ENCODE assay signal across 24 cellular contexts in genomic region chr2:1722692-1723091, GRCh38. TPM values are rescaled to one million over a fixed set of nuclear protein-coding genes. Genes with fewer than 3 reads are reported as not detected.
DNase-seq lines count a peak whose midpoint lies in the region; ATAC-seq, FAIRE-seq and TF ChIP-seq lines count a peak whose summit lies in the region.
"Had no signal": no experiment of that assay in that cellular context is flagged by ENCODE, and none has a peak within 500 bp of the region (broad histone marks: within the 10 kb centered on the region; RNA-seq: fewer than 3 reads in every experiment).

No MANE protein-coding gene starts in this region.

- CTCF ChIA-PET in A673 (lab: Charles Lee): no interaction called here
- CTCF ChIA-PET in endothelial cell of umbilical vein (lab: Charles Lee): interaction anchor here (0.8 to 2.8 kb wide), 7 partner anchors 8 to 171 kb away, joined by 3 to 13 read pairs (median 5); no protein-coding TSS in a partner anchor

- intact Hi-C loops in A673 (cut with micrococcal nuclease; ENCODE audit: unreplicated experiment) (no loop called here), endothelial cell of umbilical vein (cut with micrococcal nuclease) (loop anchor here (10.0 kb wide), 1 partner anchor 1672 kb away; no protein-coding TSS in a partner anchor), lower lobe of right lung (cut with DNase I) (no loop called here)

- no peak for FAIRE-seq in endothelial cell of umbilical vein (lab: Jason Lieb, UNC)

- H3K27ac ChIP-seq in A673 (ENCODE audit: low read depth, low read length, poor library complexity, severe bottlenecking) (peak overlapping the region; percentile 70), endothelial cell of umbilical vein (ENCODE audit: insufficient read depth, low read depth, low read length) (peak overlapping the region; percentile 98), lower lobe of right lung (no peak overlapping the region)
- no peak overlapping the region for H3K27ac ChIP-seq in effector memory CD4-positive, alpha-beta T cell (ENCODE audit: insufficient read depth, low read length, poor library complexity, severe bottlenecking)
- H3K27ac ChIP-seq: neutrophil had no signal

- no peaks in the 10 kb centered on the region for H3K36me3 ChIP-seq in A673 (ENCODE audit: insufficient read depth, low read length, poor library complexity, severe bottlenecking)
- H3K36me3 ChIP-seq in endothelial cell of umbilical vein (ENCODE audit: control insufficient read depth in 2 of 2, extremely low read depth in 1 of 2, insufficient read depth in 2 of 2, low read length in 2 of 2): no peaks in the 10 kb centered on the region
- no peaks in the 10 kb centered on the region for H3K36me3 ChIP-seq in effector memory CD4-positive, alpha-beta T cell (ENCODE audit: control insufficient read depth, insufficient read depth, low read length)
- H3K36me3 ChIP-seq in lower lobe of right lung: no peaks in the 10 kb centered on the region
- H3K36me3 ChIP-seq: neutrophil had no signal

- H3K79me2 ChIP-seq in endothelial cell of umbilical vein (ENCODE audit: control insufficient read depth, insufficient read depth, low read length): peaks cover 45% of the 10 kb centered on the region

- TF ChIP-seq POLR2A in endothelial cell of umbilical vein (IDR thresholded peaks at IDR 0.05; ENCODE audit: low read depth, low read length): no peak

- no peaks in the 10 kb centered on the region for H3K27me3 Mint-ChIP-seq in osteocyte (ENCODE audit: unreplicated experiment)
- H3K27me3 Mint-ChIP-seq: activated T-cell treated with anti-CD3 and anti-CD28 coated beads, Interleukin-2, amount 50 U/mL, for 24 hours; CD4-positive, alpha-beta T cell had no signal

- peaks cover 4% of the 10 kb centered on the region for H3K9me3 Mint-ChIP-seq in osteocyte (ENCODE audit: unreplicated experiment)
- H3K9me3 Mint-ChIP-seq: activated T-cell treated with anti-CD3 and anti-CD28 coated beads, Interleukin-2, amount 50 U/mL, for 24 hours; IgD-negative memory B cell; T-helper 2 cell treated with Interferon-gamma antibody and Interleukin-4, amounts not matched to agents 5 μg/mL and 100 μg/mL, for 36 hours; WTC11 had no signal

- no peak for DNase-seq in A673 (ENCODE audit: low spot score)
- DNase-seq in NCI-H446 treated with DMSO at 0.1 percent for 48 hours (lab: John Stamatoyannopoulos, UW): peak; percentile 65
- DNase-seq in endothelial cell of umbilical vein (ENCODE audit: low read depth, low spot score): no peak
- peak; percentile 19 for DNase-seq in osteocyte (ENCODE audit: extremely low spot score, unreplicated experiment)
- DNase-seq in NOMO-1 treated with DMSO at 0.1 percent for 48 hours (lab: John Stamatoyannopoulos, UW; ENCODE audit: unreplicated experiment): no peak
- no peak for DNase-seq in effector memory CD4-positive, alpha-beta T cell
- no peak for DNase-seq in lower lobe of right lung
- DNase-seq: activated CD8-positive, alpha-beta T cell treated with anti-CD3 and anti-CD28 coated beads, Interleukin-2, amount 10 ng/mL, durations not matched to agents 7 days and 5 days; activated naive CD4-positive, alpha-beta T cell treated with anti-CD3 and anti-CD28 coated beads for 36 hours; activated T-cell treated with anti-CD3 and anti-CD28 coated beads, Interleukin-2, amount 50 U/mL, for 24 hours; amygdala; CD4-positive, alpha-beta T cell; DMS153; erythroblast; GDM1; NCI-H1436; NCI-H69; retina; stimulated activated CD4-positive, alpha-beta T cell treated with anti-CD3 and anti-CD28 coated beads, Interleukin-15, amount 100 ng/mL, for 24 hours had no signal

- H3K36me3 Mint-ChIP-seq in osteocyte (ENCODE audit: unreplicated experiment): peaks cover 6% of the 10 kb centered on the region
- H3K36me3 Mint-ChIP-seq: IgD-negative memory B cell, WTC11 had no signal

- H4K20me1 ChIP-seq in endothelial cell of umbilical vein (replicated peaks; ENCODE audit: control insufficient read depth, extremely low read depth, insufficient read depth, low read length): no peaks in the 10 kb centered on the region

- BruUV-seq in A673 (replicated peaks; lab: Mats Ljungman, UMichigan): no TSS peak
- no TSS peak for BruUV-seq in endothelial cell of umbilical vein (replicated peaks; lab: Mats Ljungman, UMichigan)

- H3K9me3 ChIP-seq in A673 (ENCODE audit: low read depth, low read length, poor library complexity, severe bottlenecking) (no peaks in the 10 kb centered on the region), endothelial cell of umbilical vein (replicated peaks; ENCODE audit: control insufficient read depth, insufficient read depth, low read length) (no peaks in the 10 kb centered on the region), lower lobe of right lung (no peaks in the 10 kb centered on the region)
- H3K9me3 ChIP-seq in effector memory CD4-positive, alpha-beta T cell (ENCODE audit: control insufficient read depth, low read length): no peaks in the 10 kb centered on the region
- H3K9me3 ChIP-seq: neutrophil had no signal

- H3K9me1 ChIP-seq in endothelial cell of umbilical vein (replicated peaks; ENCODE audit: control insufficient read depth, extremely low read depth, insufficient read depth, low read length): no peaks in the 10 kb centered on the region

- H3K4me3 Mint-ChIP-seq in osteocyte (ENCODE audit: unreplicated experiment): no peak overlapping the region
- H3K4me3 Mint-ChIP-seq: activated CD8-positive, alpha-beta T cell treated with anti-CD3 and anti-CD28 coated beads, Interleukin-2, amount 10 ng/mL, durations not matched to agents 7 days and 5 days; activated naive CD4-positive, alpha-beta T cell treated with anti-CD3 and anti-CD28 coated beads for 36 hours; activated T-cell treated with anti-CD3 and anti-CD28 coated beads, Interleukin-2, amount 50 U/mL, for 24 hours; CD4-positive, alpha-beta T cell; IgD-negative memory B cell; T-helper 2 cell treated with Interferon-gamma antibody and Interleukin-4, amounts not matched to agents 5 μg/mL and 100 μg/mL, for 36 hours; WTC11 had no signal

- peaks cover 46% of the 10 kb centered on the region for H3K4me1 Mint-ChIP-seq in osteocyte (ENCODE audit: unreplicated experiment)
- H3K4me1 Mint-ChIP-seq: IgD-negative memory B cell had no signal

- no peak overlapping the region for H3K27ac Mint-ChIP-seq in osteocyte (ENCODE audit: unreplicated experiment)
- H3K27ac Mint-ChIP-seq: activated CD8-positive, alpha-beta T cell treated with anti-CD3 and anti-CD28 coated beads, Interleukin-2, amount 10 ng/mL, durations not matched to agents 7 days and 5 days; activated naive CD4-positive, alpha-beta T cell treated with anti-CD3 and anti-CD28 coated beads for 36 hours; activated T-cell treated with anti-CD3 and anti-CD28 coated beads, Interleukin-2, amount 50 U/mL, for 24 hours; CD4-positive, alpha-beta T cell; IgD-negative memory B cell; T-helper 2 cell treated with Interferon-gamma antibody and Interleukin-4, amounts not matched to agents 5 μg/mL and 100 μg/mL, for 36 hours; WTC11 had no signal

- ATAC-seq in GM18498 (IDR thresholded peaks at IDR 0.05; ENCODE audit: unreplicated experiment) (no peak), lower lobe of right lung (no peak)
- ATAC-seq: activated CD8-positive, alpha-beta T cell treated with anti-CD3 and anti-CD28 coated beads, Interleukin-2, amount 10 ng/mL, durations not matched to agents 7 days and 5 days; WTC11 had no signal

- POLR2A ChIA-PET in A673 (lab: Charles Lee; ENCODE audit: low non-redundant PET) (no interaction called here), endothelial cell of umbilical vein (lab: Charles Lee) (interaction anchor here (1.5 to 1.7 kb wide), 2 partner anchors 17 to 18 kb away, joined by 4 to 6 read pairs; no protein-coding TSS in a partner anchor)

- H3K4me3 ChIP-seq in A673 (ENCODE audit: low read depth, low read length, poor library complexity, severe bottlenecking) (no peak overlapping the region), endothelial cell of umbilical vein (replicated peaks in 1 of 3; ENCODE audit: insufficient read depth in 1 of 3, low read depth in 1 of 3, low read length in 3 of 3) (no peak overlapping the region), lower lobe of right lung (no peak overlapping the region)
- no peak overlapping the region for H3K4me3 ChIP-seq in effector memory CD4-positive, alpha-beta T cell (ENCODE audit: insufficient read depth, low read depth, low read length, poor library complexity, severe bottlenecking)

- TF ChIP-seq CTCF in A673 (conservative IDR thresholded peaks at IDR 0.05; ENCODE audit: low read depth, low read length) (no peak), endothelial cell of umbilical vein (IDR thresholded peaks at IDR 0.05; ENCODE audit: extremely low read depth in 1 of 2, insufficient read depth in 1 of 2, low read depth in 1 of 2, low read length in 2 of 2) (no peak), osteocyte (IDR thresholded peaks at IDR 0.05) (no peak), lower lobe of right lung (IDR thresholded peaks at IDR 0.05) (no peak)

- H2AFZ ChIP-seq in endothelial cell of umbilical vein (ENCODE audit: low read depth, low read length): no peak overlapping the region

- dilution Hi-C loops in endothelial cell of umbilical vein (cut with MboI; ENCODE audit: extremely low pct_ligation_motif_present, low sequenced_read_pairs): no loop called here

- H3K4me2 ChIP-seq in endothelial cell of umbilical vein (ENCODE audit: insufficient read depth, low read length): no peak overlapping the region

- peaks cover 26% of the 10 kb centered on the region for H3K4me1 ChIP-seq in A673 (ENCODE audit: insufficient read depth, low read length, poor library complexity, severe bottlenecking)
- peaks cover 31% of the 10 kb centered on the region for H3K4me1 ChIP-seq in endothelial cell of umbilical vein (ENCODE audit: control insufficient read depth, extremely low read depth, insufficient read depth, low read length)
- H3K4me1 ChIP-seq in effector memory CD4-positive, alpha-beta T cell (ENCODE audit: control insufficient read depth, insufficient read depth, low read length, poor library complexity, severe bottlenecking): no peaks in the 10 kb centered on the region
- H3K4me1 ChIP-seq in lower lobe of right lung: peaks cover 15% of the 10 kb centered on the region

- H3K27me3 ChIP-seq in A673 (replicated peaks; ENCODE audit: insufficient read depth, low read depth, low read length, poor library complexity) (no peaks in the 10 kb centered on the region), endothelial cell of umbilical vein (ENCODE audit: control insufficient read depth in 2 of 2, insufficient read depth in 2 of 2, low read length in 2 of 2) (no peaks in the 10 kb centered on the region), lower lobe of right lung (ENCODE audit: low read depth) (no peaks in the 10 kb centered on the region)
- H3K27me3 ChIP-seq in effector memory CD4-positive, alpha-beta T cell (replicated peaks; ENCODE audit: control insufficient read depth, insufficient read depth, low read length, poor library complexity, severe bottlenecking): no peaks in the 10 kb centered on the region
- H3K27me3 ChIP-seq: neutrophil had no signal

- H3K9ac ChIP-seq in endothelial cell of umbilical vein (replicated peaks; ENCODE audit: extremely low read depth, insufficient read depth, low read length): peak overlapping the region; percentile 96

RNA-seq across cellular contexts. Expression of gene PXDN, which starts 21.6 kb away (rescaled TPM):
- total RNA-seq in A673 (2021) (162 and 175 TPM in 2 replicates), endothelial cell of umbilical vein (248 and 308 TPM in 2 replicates), osteocyte (459 and 488 TPM in 2 replicates), lower lobe of right lung (36.3 TPM)
- polyA plus RNA-seq in endothelial cell of umbilical vein: 231 and 246 TPM in 2 replicates
- polyA plus RNA-seq in endothelial cell of umbilical vein (2011; cell fraction: cytosol; rRNA removed): 106 and 115 TPM in 2 replicates
- 126 and 131 TPM in 2 replicates for polyA plus RNA-seq in endothelial cell of umbilical vein (2011; cell fraction: nucleus; rRNA removed)
- polyA plus RNA-seq in endothelial cell of umbilical vein (2012): 257 and 281 TPM in 2 replicates
- polyA minus RNA-seq in endothelial cell of umbilical vein: 137 and 156 TPM in 2 replicates
- polyA minus RNA-seq in endothelial cell of umbilical vein (2011; cell fraction: cytosol; rRNA and poly(A)+ RNA removed): 8.0 TPM
- 89.5 and 93.8 TPM in 2 replicates for polyA minus RNA-seq in endothelial cell of umbilical vein (2011; cell fraction: nucleus; rRNA and poly(A)+ RNA removed)

Comparison
In these comparisons a context has a peak if more than half of its experiments do, and no peak if none do; other contexts are left out.
1. DNase-seq: peak in NCI-H446 treated with DMSO at 0.1 percent for 48 hours (single experiment) and osteocyte (single experiment); none in A673 (single experiment), endothelial cell of umbilical vein (single experiment), NOMO-1 treated with DMSO at 0.1 percent for 48 hours (single experiment), effector memory CD4-positive, alpha-beta T cell (0 of 3) and lower lobe of right lung (single experiment).
2. H3K27ac ChIP-seq: peak in A673 (single experiment) and endothelial cell of umbilical vein (single experiment); none in effector memory CD4-positive, alpha-beta T cell (single experiment) and lower lobe of right lung (single experiment).